Comparison of ENCODE assay signal across 23 cellular contexts in genomic region chr7:98808751-98809460, GRCh38.
"Had no signal": no experiment of that assay in that cellular context is flagged by ENCODE, and none has a peak within 500 bp of the region (broad histone marks: within the 10 kb centered on the region; RNA-seq: fewer than 3 reads in every experiment).

No MANE protein-coding gene starts in this region.

- ATAC-seq: activated naive CD4-positive, alpha-beta T cell treated with anti-CD3 and anti-CD28 coated beads, Interleukin-2, amount 50 U/mL, for 72 hours; activated T-helper 17 cell treated with anti-CD3 and anti-CD28 coated beads, Interleukin-2, amount 50 U/mL, for 72 hours; effector memory CD8-positive, alpha-beta T cell; left lung; naive thymus-derived CD4-positive, alpha-beta T cell; stimulated activated memory B cell treated with anti-CD40 and anti-IgM and Interleukin-4, amounts not matched to agents 10 μg/mL and 1 μg/mL and 100 μg/mL, for 72 hours had no signal

- H3K9me3 ChIP-seq: ascending aorta, sigmoid colon, suprapubic skin had no signal

- H3K27me3 ChIP-seq: ascending aorta, left lung, suprapubic skin, tibial nerve had no signal

- H3K27ac ChIP-seq: ascending aorta, esophagus muscularis mucosa, left lung, sigmoid colon, stomach, suprapubic skin, tibial nerve had no signal

- H3K4me2 ChIP-seq: smooth muscle cell had no signal

- H3K9me3 Mint-ChIP-seq: activated T-cell treated with anti-CD3 and anti-CD28 coated beads, Interleukin-2, amount 50 U/mL, for 24 hours; activated T-helper 17 cell treated with anti-CD3 and anti-CD28 coated beads, Interleukin-2, amount 50 U/mL, for 72 hours; central memory CD8-positive, alpha-beta T cell; effector memory CD8-positive, alpha-beta T cell had no signal

- H3K36me3 ChIP-seq: ascending aorta, esophagus muscularis mucosa, left lung, sigmoid colon, stomach, suprapubic skin, tibial nerve had no signal

- H3K27ac Mint-ChIP-seq: activated naive CD4-positive, alpha-beta T cell treated with anti-CD3 and anti-CD28 coated beads, Interleukin-2, amount 50 U/mL, for 72 hours; activated T-cell treated with anti-CD3 and anti-CD28 coated beads, Interleukin-2, amount 50 U/mL, for 24 hours; activated T-helper 17 cell treated with anti-CD3 and anti-CD28 coated beads, Interleukin-2, amount 50 U/mL, for 72 hours; effector memory CD8-positive, alpha-beta T cell; naive thymus-derived CD4-positive, alpha-beta T cell; stimulated activated memory B cell treated with anti-CD40 and anti-IgM and Interleukin-4, amounts not matched to agents 10 μg/mL and 1 μg/mL and 100 μg/mL, for 72 hours had no signal

- H3K4me3 ChIP-seq: ascending aorta, esophagus muscularis mucosa, left lung, lung, sigmoid colon, smooth muscle cell, stomach, suprapubic skin, tibial nerve had no signal

- H3K36me3 Mint-ChIP-seq: activated naive CD4-positive, alpha-beta T cell treated with anti-CD3 and anti-CD28 coated beads, Interleukin-2, amount 50 U/mL, for 72 hours; stimulated activated memory B cell treated with anti-CD40 and anti-IgM and Interleukin-4, amounts not matched to agents 10 μg/mL and 1 μg/mL and 100 μg/mL, for 72 hours had no signal

- H3K4me3 Mint-ChIP-seq: activated T-cell treated with anti-CD3 and anti-CD28 coated beads, Interleukin-2, amount 50 U/mL, for 24 hours; activated T-helper 17 cell treated with anti-CD3 and anti-CD28 coated beads, Interleukin-2, amount 50 U/mL, for 72 hours; central memory CD8-positive, alpha-beta T cell; effector memory CD8-positive, alpha-beta T cell; naive thymus-derived CD4-positive, alpha-beta T cell; neural crest cell; stimulated activated memory B cell treated with anti-CD40 and anti-IgM and Interleukin-4, amounts not matched to agents 10 μg/mL and 1 μg/mL and 100 μg/mL, for 72 hours had no signal

- H3K4me1 Mint-ChIP-seq: activated T-helper 17 cell treated with anti-CD3 and anti-CD28 coated beads, Interleukin-2, amount 50 U/mL, for 72 hours; central memory CD8-positive, alpha-beta T cell; naive thymus-derived CD4-positive, alpha-beta T cell; stimulated activated memory B cell treated with anti-CD40 and anti-IgM and Interleukin-4, amounts not matched to agents 10 μg/mL and 1 μg/mL and 100 μg/mL, for 72 hours had no signal

- DNase-seq: activated CD8-positive, alpha-beta memory T cell treated with anti-CD3 and anti-CD28 coated beads for 24 hours; activated CD8-positive, alpha-beta memory T cell treated with anti-CD3 and anti-CD28 coated beads, Interleukin-2, amount 50 U/mL, for 4 hours; activated T-cell treated with anti-CD3 and anti-CD28 coated beads, Interleukin-2, amount 50 U/mL, for 24 hours; effector memory CD8-positive, alpha-beta T cell; hippocampal formation; kidney glomerular epithelial cell; naive thymus-derived CD4-positive, alpha-beta T cell; retina; sigmoid colon; stimulated activated CD4-positive, alpha-beta T cell treated with anti-CD3 and anti-CD28 coated beads, Interleukin-15, amount 100 ng/mL, for 24 hours; stomach had no signal

- H3K4me1 ChIP-seq: esophagus muscularis mucosa, left lung, sigmoid colon, stomach, suprapubic skin, tibial nerve had no signal
